2 cellular contexts compared by ENCODE assay signal in genomic region chr10:72331575-72332422, GRCh38.
A peak's percentile ranks its signal among the peaks of the same experiment; 100 is the strongest.
TF ChIP-seq lines count a peak whose summit lies in the region.

No MANE protein-coding gene starts in this region.

TF ChIP-seq in HEK293, 187 proteins besides CTCF, POLR2A, EP300 and RAD21 (continued from another document and continues in another):
- TF ChIP-seq, protein P1, sequence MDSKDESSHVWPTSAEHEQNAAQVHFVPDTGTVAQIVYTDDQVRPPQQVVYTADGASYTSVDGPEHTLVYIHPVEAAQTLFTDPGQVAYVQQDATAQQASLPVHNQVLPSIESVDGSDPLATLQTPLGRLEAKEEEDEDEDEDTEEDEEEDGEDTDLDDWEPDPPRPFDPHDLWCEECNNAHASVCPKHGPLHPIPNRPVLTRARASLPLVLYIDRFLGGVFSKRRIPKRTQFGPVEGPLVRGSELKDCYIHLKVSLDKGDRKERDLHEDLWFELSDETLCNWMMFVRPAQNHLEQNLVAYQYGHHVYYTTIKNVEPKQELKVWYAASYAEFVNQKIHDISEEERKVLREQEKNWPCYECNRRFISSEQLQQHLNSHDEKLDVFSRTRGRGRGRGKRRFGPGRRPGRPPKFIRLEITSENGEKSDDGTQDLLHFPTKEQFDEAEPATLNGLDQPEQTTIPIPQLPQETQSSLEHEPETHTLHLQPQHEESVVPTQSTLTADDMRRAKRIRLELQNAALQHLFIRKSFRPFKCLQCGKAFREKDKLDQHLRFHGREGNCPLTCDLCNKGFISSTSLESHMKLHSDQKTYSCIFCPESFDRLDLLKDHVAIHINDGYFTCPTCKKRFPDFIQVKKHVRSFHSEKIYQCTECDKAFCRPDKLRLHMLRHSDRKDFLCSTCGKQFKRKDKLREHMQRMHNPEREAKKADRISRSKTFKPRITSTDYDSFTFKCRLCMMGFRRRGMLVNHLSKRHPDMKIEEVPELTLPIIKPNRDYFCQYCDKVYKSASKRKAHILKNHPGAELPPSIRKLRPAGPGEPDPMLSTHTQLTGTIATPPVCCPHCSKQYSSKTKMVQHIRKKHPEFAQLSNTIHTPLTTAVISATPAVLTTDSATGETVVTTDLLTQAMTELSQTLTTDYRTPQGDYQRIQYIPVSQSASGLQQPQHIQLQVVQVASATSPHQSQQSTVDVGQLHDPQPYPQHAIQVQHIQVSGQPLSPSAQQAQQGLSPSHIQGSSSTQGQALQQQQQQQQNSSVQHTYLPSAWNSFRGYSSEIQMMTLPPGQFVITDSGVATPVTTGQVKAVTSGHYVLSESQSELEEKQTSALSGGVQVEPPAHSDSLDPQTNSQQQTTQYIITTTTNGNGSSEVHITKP (tag by site-specific recombination; IDR thresholded peaks at IDR 0.05) = peak; percentile 65; the same call in 1 of the 2 replicates
- peak; percentile 85 for TF ChIP-seq KLF8 (tag by site-specific recombination; IDR thresholded peaks at IDR 0.05)
- TF ChIP-seq, protein P2, sequence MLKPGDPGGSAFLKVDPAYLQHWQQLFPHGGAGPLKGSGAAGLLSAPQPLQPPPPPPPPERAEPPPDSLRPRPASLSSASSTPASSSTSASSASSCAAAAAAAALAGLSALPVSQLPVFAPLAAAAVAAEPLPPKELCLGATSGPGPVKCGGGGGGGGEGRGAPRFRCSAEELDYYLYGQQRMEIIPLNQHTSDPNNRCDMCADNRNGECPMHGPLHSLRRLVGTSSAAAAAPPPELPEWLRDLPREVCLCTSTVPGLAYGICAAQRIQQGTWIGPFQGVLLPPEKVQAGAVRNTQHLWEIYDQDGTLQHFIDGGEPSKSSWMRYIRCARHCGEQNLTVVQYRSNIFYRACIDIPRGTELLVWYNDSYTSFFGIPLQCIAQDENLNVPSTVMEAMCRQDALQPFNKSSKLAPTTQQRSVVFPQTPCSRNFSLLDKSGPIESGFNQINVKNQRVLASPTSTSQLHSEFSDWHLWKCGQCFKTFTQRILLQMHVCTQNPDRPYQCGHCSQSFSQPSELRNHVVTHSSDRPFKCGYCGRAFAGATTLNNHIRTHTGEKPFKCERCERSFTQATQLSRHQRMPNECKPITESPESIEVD (tag by site-specific recombination; IDR thresholded peaks at IDR 0.05) = peak; percentile 42; the same call in 1 of the 2 replicates
- peak; percentile 55; the same call in 1 of the 2 replicates for TF ChIP-seq ZBTB20 (tag by site-specific recombination; IDR thresholded peaks at IDR 0.05)
- peak; percentile 86 for TF ChIP-seq OSR2 (tag by site-specific recombination; IDR thresholded peaks at IDR 0.05)
- TF ChIP-seq KLF1 (tag by site-specific recombination; IDR thresholded peaks at IDR 0.05) = peak; percentile 78
- TF ChIP-seq ZNF404 (tag by site-specific recombination; IDR thresholded peaks at IDR 0.05) = no peak
- TF ChIP-seq ZFHX2 (tag by site-specific recombination; conservative IDR thresholded peaks at IDR 0.05) = peak; percentile 98
- TF ChIP-seq PATZ1 (tag by site-specific recombination; IDR thresholded peaks at IDR 0.05) = peak; percentile 99
- no peak for TF ChIP-seq ZNF544 (tag by site-specific recombination; IDR thresholded peaks at IDR 0.05)
- peak; percentile 52; the same call in 1 of the 2 replicates for TF ChIP-seq MZF1 (tag by site-specific recombination; IDR thresholded peaks at IDR 0.05; ENCODE audit: borderline replicate concordance)
- no peak for TF ChIP-seq ZNF416 (tag by site-specific recombination; IDR thresholded peaks at IDR 0.05)
- TF ChIP-seq FEZF1 (tag by site-specific recombination; IDR thresholded peaks at IDR 0.05) = peak; percentile 92
- no peak for TF ChIP-seq ZNF433 (tag by site-specific recombination; IDR thresholded peaks at IDR 0.05; ENCODE audit: low read depth)
- TF ChIP-seq KLF7 (tag by site-specific recombination; IDR thresholded peaks at IDR 0.05; ENCODE audit: borderline replicate concordance) = no peak; the same call in 1 of the 2 replicates
- peak; percentile 83 for TF ChIP-seq ZNF324 (tag by site-specific recombination; IDR thresholded peaks at IDR 0.05)
- TF ChIP-seq ZNF843 (tag by site-specific recombination; IDR thresholded peaks at IDR 0.05) = peak; percentile 79
- TF ChIP-seq SCRT1 (tag by site-specific recombination; IDR thresholded peaks at IDR 0.05; ENCODE audit: borderline replicate concordance) = peak; percentile 95
- TF ChIP-seq, protein P3, sequence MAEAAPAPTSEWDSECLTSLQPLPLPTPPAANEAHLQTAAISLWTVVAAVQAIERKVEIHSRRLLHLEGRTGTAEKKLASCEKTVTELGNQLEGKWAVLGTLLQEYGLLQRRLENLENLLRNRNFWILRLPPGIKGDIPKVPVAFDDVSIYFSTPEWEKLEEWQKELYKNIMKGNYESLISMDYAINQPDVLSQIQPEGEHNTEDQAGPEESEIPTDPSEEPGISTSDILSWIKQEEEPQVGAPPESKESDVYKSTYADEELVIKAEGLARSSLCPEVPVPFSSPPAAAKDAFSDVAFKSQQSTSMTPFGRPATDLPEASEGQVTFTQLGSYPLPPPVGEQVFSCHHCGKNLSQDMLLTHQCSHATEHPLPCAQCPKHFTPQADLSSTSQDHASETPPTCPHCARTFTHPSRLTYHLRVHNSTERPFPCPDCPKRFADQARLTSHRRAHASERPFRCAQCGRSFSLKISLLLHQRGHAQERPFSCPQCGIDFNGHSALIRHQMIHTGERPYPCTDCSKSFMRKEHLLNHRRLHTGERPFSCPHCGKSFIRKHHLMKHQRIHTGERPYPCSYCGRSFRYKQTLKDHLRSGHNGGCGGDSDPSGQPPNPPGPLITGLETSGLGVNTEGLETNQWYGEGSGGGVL (tag by site-specific recombination; IDR thresholded peaks at IDR 0.05) = peak; percentile 98
- TF ChIP-seq WT1 (tag by site-specific recombination; IDR thresholded peaks at IDR 0.05) = peak; percentile 85

TF ChIP-seq in K562, 482 proteins besides CTCF, POLR2A, EP300 and RAD21 (continued from another document and continues in another):
- TF ChIP-seq ZBTB34 (CRISPR knock-in tag; IDR thresholded peaks at IDR 0.05) = no peak
- 0 out of 2 replicates have a peak, but pooled peaks have one; percentile 1 for TF ChIP-seq CREM (IDR thresholded peaks at IDR 0.05; ENCODE audit: low read depth)
- TF ChIP-seq TAF15 (IDR thresholded peaks at IDR 0.05; ENCODE audit: low read depth, low read length) = no peak
- TF ChIP-seq ZNF146 (CRISPR knock-in tag; IDR thresholded peaks at IDR 0.05; ENCODE audit: unreplicated experiment) = no peak
- no peak for TF ChIP-seq NCOA6 (IDR thresholded peaks at IDR 0.05)
- TF ChIP-seq DMBX1 (CRISPR knock-in tag; IDR thresholded peaks at IDR 0.05; ENCODE audit: borderline replicate concordance) = no peak
- no peak for TF ChIP-seq HNRNPK (IDR thresholded peaks at IDR 0.05; ENCODE audit: low read depth, low read length, poor library complexity, severe bottlenecking)
- no peak for TF ChIP-seq SMARCB1 (IDR thresholded peaks at IDR 0.05; ENCODE audit: insufficient read length, low read depth)
- peak; percentile 57 for TF ChIP-seq RBM22 (IDR thresholded peaks at IDR 0.05; ENCODE audit: low read depth, low read length, poor library complexity, severe bottlenecking)
- peak; percentile 11; the same call in 1 of the 2 replicates for TF ChIP-seq MYNN (IDR thresholded peaks at IDR 0.05)
- no peak for TF ChIP-seq MYNN (CRISPR knock-in tag; IDR thresholded peaks at IDR 0.05)
- TF ChIP-seq, protein P4, sequence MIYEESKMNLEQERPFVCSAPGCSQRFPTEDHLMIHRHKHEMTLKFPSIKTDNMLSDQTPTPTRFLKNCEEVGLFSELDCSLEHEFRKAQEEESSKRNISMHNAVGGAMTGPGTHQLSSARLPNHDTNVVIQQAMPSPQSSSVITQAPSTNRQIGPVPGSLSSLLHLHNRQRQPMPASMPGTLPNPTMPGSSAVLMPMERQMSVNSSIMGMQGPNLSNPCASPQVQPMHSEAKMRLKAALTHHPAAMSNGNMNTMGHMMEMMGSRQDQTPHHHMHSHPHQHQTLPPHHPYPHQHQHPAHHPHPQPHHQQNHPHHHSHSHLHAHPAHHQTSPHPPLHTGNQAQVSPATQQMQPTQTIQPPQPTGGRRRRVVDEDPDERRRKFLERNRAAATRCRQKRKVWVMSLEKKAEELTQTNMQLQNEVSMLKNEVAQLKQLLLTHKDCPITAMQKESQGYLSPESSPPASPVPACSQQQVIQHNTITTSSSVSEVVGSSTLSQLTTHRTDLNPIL (CRISPR knock-in tag; IDR thresholded peaks at IDR 0.05) = no peak
- TF ChIP-seq ZC3H4 (CRISPR knock-in tag; IDR thresholded peaks at IDR 0.05; ENCODE audit: borderline replicate concordance) = 0 out of 2 replicates have a peak, but pooled peaks have one; percentile 11
- no peak for TF ChIP-seq PHF21A (IDR thresholded peaks at IDR 0.05; ENCODE audit: borderline replicate concordance, low read depth)
- TF ChIP-seq KDM4B (IDR thresholded peaks at IDR 0.05; ENCODE audit: borderline replicate concordance in 2 of 2, low read depth in 1 of 2) = no peak
- no peak for TF ChIP-seq NFE2 (IDR thresholded peaks at IDR 0.05; ENCODE audit: low read depth)
- TF ChIP-seq HNRNPL (IDR thresholded peaks at IDR 0.05; ENCODE audit: low read depth, low read length) = no peak
- peak; percentile 18 for TF ChIP-seq PCBP1 (IDR thresholded peaks at IDR 0.05; ENCODE audit: low read depth, low read length, poor library complexity, severe bottlenecking)
- TF ChIP-seq, protein P5, sequence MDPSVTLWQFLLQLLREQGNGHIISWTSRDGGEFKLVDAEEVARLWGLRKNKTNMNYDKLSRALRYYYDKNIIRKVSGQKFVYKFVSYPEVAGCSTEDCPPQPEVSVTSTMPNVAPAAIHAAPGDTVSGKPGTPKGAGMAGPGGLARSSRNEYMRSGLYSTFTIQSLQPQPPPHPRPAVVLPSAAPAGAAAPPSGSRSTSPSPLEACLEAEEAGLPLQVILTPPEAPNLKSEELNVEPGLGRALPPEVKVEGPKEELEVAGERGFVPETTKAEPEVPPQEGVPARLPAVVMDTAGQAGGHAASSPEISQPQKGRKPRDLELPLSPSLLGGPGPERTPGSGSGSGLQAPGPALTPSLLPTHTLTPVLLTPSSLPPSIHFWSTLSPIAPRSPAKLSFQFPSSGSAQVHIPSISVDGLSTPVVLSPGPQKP (CRISPR knock-in tag; IDR thresholded peaks at IDR 0.05) = no peak
- TF ChIP-seq POLR3A (IDR thresholded peaks at IDR 0.05; ENCODE audit: borderline replicate concordance, extremely low read depth, insufficient read depth, insufficient read length) = no peak
- no peak for TF ChIP-seq THRAP3 (IDR thresholded peaks at IDR 0.05; ENCODE audit: borderline replicate concordance)
- no peak for TF ChIP-seq ZNF778 (CRISPR knock-in tag; IDR thresholded peaks at IDR 0.05)
- no peak for TF ChIP-seq HDGF (IDR thresholded peaks at IDR 0.05)
- no peak for TF ChIP-seq HES1 (IDR thresholded peaks at IDR 0.05; ENCODE audit: low read depth)
- no peak for TF ChIP-seq CTCFL (IDR thresholded peaks at IDR 0.05; ENCODE audit: borderline replicate concordance, insufficient read depth, low read depth, low read length, poor library complexity, severe bottlenecking)
- no peak for TF ChIP-seq ZNF3 (CRISPR knock-in tag; IDR thresholded peaks at IDR 0.05)
- no peak for TF ChIP-seq CHAMP1 (IDR thresholded peaks at IDR 0.05)
- TF ChIP-seq BCL6 (CRISPR knock-in tag; IDR thresholded peaks at IDR 0.05) = no peak
- TF ChIP-seq ZNF551 (CRISPR knock-in tag; IDR thresholded peaks at IDR 0.05) = no peak
